In genomic region chr2:181063696-181064095, GRCh38 we compare ENCODE assay signal across 30 cellular contexts.
"Had no signal": no experiment of that assay in that cellular context is flagged by ENCODE, and none has a peak within 500 bp of the region (broad histone marks: within the 10 kb centered on the region; RNA-seq: fewer than 3 reads in every experiment).

No MANE protein-coding gene starts in this region.

- H3K4me3 Mint-ChIP-seq: activated CD4-positive, alpha-beta memory T cell treated with anti-CD3 and anti-CD28 coated beads, Interleukin-2, amount 10 ng/mL, durations not matched to agents 7 days and 5 days; activated CD4-positive, alpha-beta T cell treated with anti-CD3 and anti-CD28 coated beads, Interleukin-2, amount 10 ng/mL, durations not matched to agents 7 days and 5 days; activated T-cell treated with anti-CD3 and anti-CD28 coated beads, Interleukin-2, amount 50 U/mL, for 4 hours; activated T-helper 17 cell treated with anti-CD3 and anti-CD28 coated beads, Interleukin-2, amount 50 U/mL, for 72 hours; effector memory CD8-positive, alpha-beta T cell; mesothelial cell of epicardium; naive B cell; stimulated activated effector memory CD8-positive, alpha-beta T cell treated with anti-CD3 and anti-CD28 coated beads, Interleukin-12 subunit alpha, Interleukin-12 subunit beta, amount 100 ng/mL, for 72 hours; stimulated activated naive CD8-positive, alpha-beta T cell treated with anti-CD3 and anti-CD28 coated beads, Interleukin-15, Interleukin-2, amounts not matched to agents 100 ng/mL and 50 ng/mL, for 24 hours; T-helper 17 cell had no signal

- ATAC-seq: activated T-cell treated with anti-CD3 and anti-CD28 coated beads, Interleukin-2, amount 50 U/mL, for 4 hours; activated T-helper 17 cell treated with anti-CD3 and anti-CD28 coated beads, Interleukin-2, amount 50 U/mL, for 72 hours; effector memory CD8-positive, alpha-beta T cell; heart right ventricle; sciatic nerve; stimulated activated effector memory CD8-positive, alpha-beta T cell treated with anti-CD3 and anti-CD28 coated beads, Interleukin-12 subunit alpha, Interleukin-12 subunit beta, amount 100 ng/mL, for 72 hours; T-helper 17 cell had no signal

- H3K9me3 Mint-ChIP-seq: activated CD4-positive, alpha-beta memory T cell treated with anti-CD3 and anti-CD28 coated beads, Interleukin-2, amount 10 ng/mL, durations not matched to agents 7 days and 5 days; activated CD4-positive, alpha-beta T cell treated with anti-CD3 and anti-CD28 coated beads, Interleukin-2, amount 10 ng/mL, durations not matched to agents 7 days and 5 days; activated T-cell treated with anti-CD3 and anti-CD28 coated beads, Interleukin-2, amount 50 U/mL, for 4 hours; activated T-helper 17 cell treated with anti-CD3 and anti-CD28 coated beads, Interleukin-2, amount 50 U/mL, for 72 hours; effector memory CD8-positive, alpha-beta T cell; mesothelial cell of epicardium; naive B cell; stimulated activated effector memory CD8-positive, alpha-beta T cell treated with anti-CD3 and anti-CD28 coated beads, Interleukin-12 subunit alpha, Interleukin-12 subunit beta, amount 100 ng/mL, for 72 hours; stimulated activated naive CD8-positive, alpha-beta T cell treated with anti-CD3 and anti-CD28 coated beads, Interleukin-15, Interleukin-2, amounts not matched to agents 100 ng/mL and 50 ng/mL, for 24 hours had no signal

- H3K4me1 ChIP-seq: heart right ventricle, left ventricle myocardium inferior, prostate gland had no signal

- H3K27me3 ChIP-seq: brain microvascular endothelial cell, heart right ventricle, ovary had no signal

- H3K27ac ChIP-seq: brain microvascular endothelial cell, heart right ventricle, left ventricle myocardium inferior, ovary, prostate gland, thoracic aorta had no signal

- H3K4me3 ChIP-seq: heart right ventricle, left ventricle myocardium inferior, lung, ovary, prostate gland, thoracic aorta had no signal

- H3K27me3 Mint-ChIP-seq: activated CD4-positive, alpha-beta memory T cell treated with anti-CD3 and anti-CD28 coated beads, Interleukin-2, amount 10 ng/mL, durations not matched to agents 7 days and 5 days; activated CD4-positive, alpha-beta T cell treated with anti-CD3 and anti-CD28 coated beads, Interleukin-2, amount 10 ng/mL, durations not matched to agents 7 days and 5 days; activated T-helper 17 cell treated with anti-CD3 and anti-CD28 coated beads, Interleukin-2, amount 50 U/mL, for 72 hours; effector memory CD8-positive, alpha-beta T cell; naive B cell; stimulated activated naive CD8-positive, alpha-beta T cell treated with anti-CD3 and anti-CD28 coated beads, Interleukin-15, Interleukin-2, amounts not matched to agents 100 ng/mL and 50 ng/mL, for 24 hours; T-helper 17 cell had no signal

- DNase-seq: activated CD4-positive, alpha-beta memory T cell treated with anti-CD3 and anti-CD28 coated beads, Interleukin-2, amount 10 ng/mL, durations not matched to agents 7 days and 5 days; activated CD4-positive, alpha-beta T cell treated with anti-CD3 and anti-CD28 coated beads for 1 hour; activated CD4-positive, alpha-beta T cell treated with anti-CD3 and anti-CD28 coated beads, Interleukin-2, amount 10 ng/mL, durations not matched to agents 7 days and 5 days; activated gamma-delta T cell treated with Interleukin-2 at 50 U/mL for 16 hours; activated naive CD4-positive, alpha-beta T cell treated with anti-CD3 and anti-CD28 coated beads, Interleukin-2, amount 50 U/mL, for 16 hours; activated T-cell treated with anti-CD3 and anti-CD28 coated beads, Interleukin-2, amount 50 U/mL, for 4 hours; amniotic stem cell; brain microvascular endothelial cell; caudate nucleus; cortex of kidney; effector memory CD8-positive, alpha-beta T cell; erythroblast; heart right ventricle; left ventricle myocardium inferior; naive B cell; ovary; retina; small intestine; stimulated activated CD4-positive, alpha-beta T cell treated with anti-CD3 and anti-CD28 coated beads, Interleukin-4, amount 100 ng/mL, for 24 hours; T-helper 17 cell; T1000; trophoblast cell had no signal

- H3K27ac Mint-ChIP-seq: activated CD4-positive, alpha-beta memory T cell treated with anti-CD3 and anti-CD28 coated beads, Interleukin-2, amount 10 ng/mL, durations not matched to agents 7 days and 5 days; activated CD4-positive, alpha-beta T cell treated with anti-CD3 and anti-CD28 coated beads, Interleukin-2, amount 10 ng/mL, durations not matched to agents 7 days and 5 days; activated T-helper 17 cell treated with anti-CD3 and anti-CD28 coated beads, Interleukin-2, amount 50 U/mL, for 72 hours; effector memory CD8-positive, alpha-beta T cell; mesothelial cell of epicardium; naive B cell; stimulated activated effector memory CD8-positive, alpha-beta T cell treated with anti-CD3 and anti-CD28 coated beads, Interleukin-12 subunit alpha, Interleukin-12 subunit beta, amount 100 ng/mL, for 72 hours; stimulated activated naive CD8-positive, alpha-beta T cell treated with anti-CD3 and anti-CD28 coated beads, Interleukin-15, Interleukin-2, amounts not matched to agents 100 ng/mL and 50 ng/mL, for 24 hours; T-helper 17 cell had no signal

- H3K9me3 ChIP-seq: heart right ventricle, left ventricle myocardium inferior, ovary, prostate gland, thoracic aorta had no signal

- H3K36me3 ChIP-seq: ovary, prostate gland had no signal

- H3K4me1 Mint-ChIP-seq: activated CD4-positive, alpha-beta memory T cell treated with anti-CD3 and anti-CD28 coated beads, Interleukin-2, amount 10 ng/mL, durations not matched to agents 7 days and 5 days; activated CD4-positive, alpha-beta T cell treated with anti-CD3 and anti-CD28 coated beads, Interleukin-2, amount 10 ng/mL, durations not matched to agents 7 days and 5 days; activated T-helper 17 cell treated with anti-CD3 and anti-CD28 coated beads, Interleukin-2, amount 50 U/mL, for 72 hours; naive B cell; stimulated activated effector memory CD8-positive, alpha-beta T cell treated with anti-CD3 and anti-CD28 coated beads, Interleukin-12 subunit alpha, Interleukin-12 subunit beta, amount 100 ng/mL, for 72 hours had no signal
